Comparison of ENCODE assay signal across 13 cellular contexts in genomic region chrX:37347420-37347819, GRCh38. TPM values are rescaled to one million over a fixed set of nuclear protein-coding genes. Genes with fewer than 3 reads are reported as not detected.
A peak's percentile ranks its signal among the peaks of the same experiment; 100 is the strongest.
DNase-seq lines count a peak whose midpoint lies in the region; ATAC-seq and TF ChIP-seq lines count a peak whose summit lies in the region.
"Had no signal": no experiment of that assay in that cellular context is flagged by ENCODE, and none has a peak within 500 bp of the region (broad histone marks: within the 10 kb centered on the region; RNA-seq: fewer than 3 reads in every experiment).

No MANE protein-coding gene starts in this region.

- no peak for DNase-seq in left ventricle myocardium superior
- DNase-seq in Right ventricle myocardium inferior (ENCODE audit: missing footprints), result no peak
- peak; percentile 24 for DNase-seq in SKM-1 treated with dmso at 0.1 percent for 144 hours (lab: John Stamatoyannopoulos, UW; ENCODE audit: unreplicated experiment)
- DNase-seq in hepatocyte (ENCODE audit: low spot score), result peak; percentile 8
- DNase-seq in upper lobe of right lung, result no peak
- DNase-seq in NCI-H1417 (lab: John Stamatoyannopoulos, UW), result no peak
- no peak for DNase-seq in stimulated activated naive CD4-positive, alpha-beta T cell treated with Interleukin-2 at 50 U/mL for 16 hours (lab: John Stamatoyannopoulos, UW)
- DNase-seq: GDM1; naive thymus-derived CD4-positive, alpha-beta T cell; SW 1271 had no signal

- H4K20me1 ChIP-seq in hepatocyte (ENCODE audit: insufficient read depth, poor library complexity, severe bottlenecking), result peaks cover 13% of the 10 kb centered on the region

- TF ChIP-seq CTCF in hepatocyte (IDR thresholded peaks at IDR 0.05; ENCODE audit: poor library complexity), result no peak
- TF ChIP-seq CTCF in upper lobe of right lung (IDR thresholded peaks at IDR 0.05), result no peak

- H3K9me3 ChIP-seq in hepatocyte (ENCODE audit: low read depth) (no peaks in the 10 kb centered on the region), upper lobe of right lung (no peaks in the 10 kb centered on the region)

- no peaks in the 10 kb centered on the region for H3K36me3 ChIP-seq in hepatocyte (replicated peaks; ENCODE audit: insufficient read depth, low read depth)
- no peaks in the 10 kb centered on the region for H3K36me3 ChIP-seq in upper lobe of right lung

- intact Hi-C loops in left ventricle myocardium superior (cut with micrococcal nuclease), result no loop called here
- intact Hi-C loops in Right ventricle myocardium inferior (cut with DNase I), result no loop called here
- intact Hi-C loops in upper lobe of right lung (cut with DNase I), result no loop called here

- H3K4me1 ChIP-seq in hepatocyte (ENCODE audit: insufficient read depth), result peaks cover 24% of the 10 kb centered on the region
- H3K4me1 ChIP-seq in upper lobe of right lung, result no peaks in the 10 kb centered on the region

- no peak for TF ChIP-seq POLR2A in GM18505 (IDR thresholded peaks at IDR 0.05; ENCODE audit: borderline replicate concordance, extremely low read depth, insufficient read depth, insufficient read length)

- no peaks in the 10 kb centered on the region for H3K9me2 ChIP-seq in hepatocyte (replicated peaks; ENCODE audit: insufficient read depth)

- peak overlapping the region; percentile 49 for H2AFZ ChIP-seq in hepatocyte

- WGBS in hepatocyte (ENCODE audit: low lambda C conversion rate, missing lambda C conversion rate), result 40% methylated on average over 1 of the region's 1 CpG

- peaks cover 23% of the 10 kb centered on the region for H3K79me2 ChIP-seq in hepatocyte

- peak overlapping the region; percentile 89 for H3K27ac ChIP-seq in hepatocyte
- H3K27ac ChIP-seq in upper lobe of right lung, result no peak overlapping the region
- H3K27ac ChIP-seq: coronary artery had no signal

- ATAC-seq in left ventricle myocardium superior (peak; percentile 22), Right ventricle myocardium inferior (no peak), upper lobe of right lung (peak; percentile 37), GM18505 (IDR thresholded peaks at IDR 0.05; ENCODE audit: unreplicated experiment) (no peak)
- ATAC-seq: naive thymus-derived CD4-positive, alpha-beta T cell; stimulated activated memory B cell treated with anti-CD40 and anti-IgM and Interleukin-4, amounts not matched to agents 10 μg/mL and 1 μg/mL and 100 μg/mL, for 72 hours had no signal

- H3K27me3 ChIP-seq in hepatocyte (no peaks in the 10 kb centered on the region), upper lobe of right lung (no peaks in the 10 kb centered on the region)

- H3K4me3 ChIP-seq in hepatocyte, result no peak overlapping the region
- H3K4me3 ChIP-seq in upper lobe of right lung, result no peak overlapping the region
- H3K4me3 ChIP-seq: coronary artery had no signal

- H3K4me2 ChIP-seq in hepatocyte, result peak overlapping the region; percentile 24

RNA-seq across cellular contexts. Expression of gene PRRG1, which starts 1.7 kb away (rescaled TPM):
- total RNA-seq in left ventricle myocardium superior (18.4 TPM), Right ventricle myocardium inferior (15.9 TPM), hepatocyte (27.5 and 36.5 TPM in 2 replicates), upper lobe of right lung (16.3 TPM)
- polyA plus RNA-seq in hepatocyte, result 11.7 and 16.8 TPM in 2 replicates
- polyA plus RNA-seq: naive thymus-derived CD4-positive, alpha-beta T cell had no signal

Comparison
In these comparisons a context has a peak if more than half of its experiments do, and no peak if none do; other contexts are left out.
1. ATAC-seq: peak in left ventricle myocardium superior (single experiment) and upper lobe of right lung (single experiment); none in Right ventricle myocardium inferior (single experiment) and GM18505 (single experiment).
2. DNase-seq: peak in SKM-1 treated with dmso at 0.1 percent for 144 hours (single experiment) and hepatocyte (single experiment); none in left ventricle myocardium superior (single experiment), Right ventricle myocardium inferior (single experiment), upper lobe of right lung (single experiment), NCI-H1417 (0 of 3) and stimulated activated naive CD4-positive, alpha-beta T cell treated with Interleukin-2 at 50 U/mL for 16 hours (single experiment).